ENCODE assay signal across 20 cellular contexts in genomic region chr4:95524184-95524583, GRCh38. TPM values are rescaled to one million over a fixed set of nuclear protein-coding genes. Genes with fewer than 3 reads are reported as not detected.
DNase-seq lines count a peak whose midpoint lies in the region; ATAC-seq and TF ChIP-seq lines count a peak whose summit lies in the region.
"Had no signal": no experiment of that assay in that cellular context is flagged by ENCODE, and none has a peak within 500 bp of the region (broad histone marks: within the 10 kb centered on the region; RNA-seq: fewer than 3 reads in every experiment).

No MANE protein-coding gene starts in this region.

- DNase-seq in DND-41: no peak
- DNase-seq in progenitor cell of endocrine pancreas (ENCODE audit: low spot score, unreplicated experiment): no peak
- no peak for DNase-seq in NCI-H187 (lab: John Stamatoyannopoulos, UW)
- no peak for DNase-seq in activated T-cell treated with anti-CD3 and anti-CD28 coated beads, Interleukin-2, amount 50 U/mL, for 4 hours
- DNase-seq in activated CD8-positive, alpha-beta memory T cell treated with anti-CD3 and anti-CD28 coated beads, Interleukin-2, amount 50 U/mL, for 4 hours: no peak
- DNase-seq: C1 segment of cervical spinal cord; CD8-positive, alpha-beta memory T cell; DMS79 treated with DMSO at 0.1 percent for 48 hours; NCI-H1092 treated with DMSO at 0.1 percent for 48 hours; NCI-H146; NCI-H2081; NCI-H510A; NCI-H748 treated with DMSO at 0.1 percent for 48 hours; PC-3; SIG-M5 had no signal

- H3K27me3 ChIP-seq in DND-41 (ENCODE audit: insufficient read depth, low read length, poor library complexity): no peaks in the 10 kb centered on the region
- no peaks in the 10 kb centered on the region for H3K27me3 ChIP-seq in Loucy (ENCODE audit: insufficient read depth, low read length, poor library complexity, severe bottlenecking)

- H2AFZ ChIP-seq in DND-41 (ENCODE audit: low read depth, low read length): 0 out of 2 replicates have a peak overlapping the region, but pooled peaks have one; percentile 61
- H2AFZ ChIP-seq in Loucy (ENCODE audit: low read length): peak overlapping the region; percentile 58; the same call in 1 of the 2 replicates

- H3K27ac Mint-ChIP-seq in brain: peak overlapping the region in 3 of 5 experiments; percentile 49 to 72 (median 51)
- peak overlapping the region; percentile 53 for H3K27ac Mint-ChIP-seq in progenitor cell of endocrine pancreas
- H3K27ac Mint-ChIP-seq: CD8-positive, alpha-beta memory T cell had no signal

- H3K9me3 ChIP-seq in DND-41 (ENCODE audit: insufficient read depth, low read length, severe bottlenecking) (no peaks in the 10 kb centered on the region), Loucy (ENCODE audit: insufficient read depth, low read depth, low read length) (no peaks in the 10 kb centered on the region)

- H3K27me3 Mint-ChIP-seq in brain: peaks cover 22% of the 10 kb centered on the region
- no peaks in the 10 kb centered on the region for H3K27me3 Mint-ChIP-seq in progenitor cell of endocrine pancreas
- no peaks in the 10 kb centered on the region for H3K27me3 Mint-ChIP-seq in activated T-cell treated with anti-CD3 and anti-CD28 coated beads, Interleukin-2, amount 50 U/mL, for 4 hours (ENCODE audit: low read depth)
- H3K27me3 Mint-ChIP-seq: CD8-positive, alpha-beta memory T cell had no signal

- TF ChIP-seq CTCF in DND-41 (IDR thresholded peaks at IDR 0.05; ENCODE audit: borderline replicate concordance, extremely low read depth, low read length, poor library complexity, severe bottlenecking) (no peak), Loucy (conservative IDR thresholded peaks at IDR 0.05; ENCODE audit: low read length) (no peak), brain (conservative IDR thresholded peaks at IDR 0.05) (no peak), progenitor cell of endocrine pancreas (IDR thresholded peaks at IDR 0.05; ENCODE audit: unreplicated experiment) (no peak)

- H4K20me1 ChIP-seq in DND-41 (ENCODE audit: insufficient read depth, low read length) (no peaks in the 10 kb centered on the region), Loucy (ENCODE audit: insufficient read depth, low read length, poor library complexity, severe bottlenecking) (no peaks in the 10 kb centered on the region)

- no peak overlapping the region for H3K27ac ChIP-seq in DND-41 (ENCODE audit: low read length)
- H3K27ac ChIP-seq: RWPE1 had no signal

- no peaks in the 10 kb centered on the region for H3K79me2 ChIP-seq in DND-41 (ENCODE audit: insufficient read depth, low read length)
- H3K79me2 ChIP-seq in Loucy (ENCODE audit: insufficient read depth, low read length): no peaks in the 10 kb centered on the region

- H3K4me2 ChIP-seq in DND-41 (ENCODE audit: insufficient read depth, low read length) (no peak overlapping the region), Loucy (ENCODE audit: low read depth, low read length, poor library complexity, severe bottlenecking) (no peak overlapping the region)

- H3K36me3 Mint-ChIP-seq in brain (peaks cover 7% of the 10 kb centered on the region), progenitor cell of endocrine pancreas (ENCODE audit: insufficient read depth) (peaks cover 9% of the 10 kb centered on the region)
- H3K36me3 Mint-ChIP-seq in activated T-cell treated with anti-CD3 and anti-CD28 coated beads, Interleukin-2, amount 50 U/mL, for 4 hours (ENCODE audit: insufficient read depth): no peaks in the 10 kb centered on the region
- H3K36me3 Mint-ChIP-seq: CD8-positive, alpha-beta memory T cell had no signal

- peaks cover 0 to 3% (median 0%) of the 10 kb centered on the region in 5 experiments for H3K9me3 Mint-ChIP-seq in brain
- H3K9me3 Mint-ChIP-seq in progenitor cell of endocrine pancreas (ENCODE audit: low read depth): peaks cover 2% of the 10 kb centered on the region
- H3K9me3 Mint-ChIP-seq in activated T-cell treated with anti-CD3 and anti-CD28 coated beads, Interleukin-2, amount 50 U/mL, for 4 hours: no peaks in the 10 kb centered on the region

- H3K4me1 ChIP-seq in DND-41 (ENCODE audit: insufficient read depth, low read length): peaks cover 22% of the 10 kb centered on the region
- H3K4me1 ChIP-seq in Loucy (ENCODE audit: insufficient read depth, low read length, poor library complexity, severe bottlenecking): no peaks in the 10 kb centered on the region

- H3K9ac ChIP-seq in DND-41 (ENCODE audit: low read depth, low read length) (no peak overlapping the region), Loucy (ENCODE audit: low read depth, low read length, poor library complexity, severe bottlenecking) (no peak overlapping the region)

- H3K4me3 Mint-ChIP-seq in brain (peak overlapping the region in 1 of 5 experiments; percentile 34), progenitor cell of endocrine pancreas (ENCODE audit: low read depth) (no peak overlapping the region)
- H3K4me3 Mint-ChIP-seq in activated T-cell treated with anti-CD3 and anti-CD28 coated beads, Interleukin-2, amount 50 U/mL, for 4 hours: no peak overlapping the region
- H3K4me3 Mint-ChIP-seq: CD8-positive, alpha-beta memory T cell had no signal

- H3F3A ChIP-seq in Loucy (ENCODE audit: low read depth): no peaks in the 10 kb centered on the region

- ATAC-seq in DND-41 (ENCODE audit: insufficient read depth, low read depth): no peak
- ATAC-seq in activated T-cell treated with anti-CD3 and anti-CD28 coated beads, Interleukin-2, amount 50 U/mL, for 4 hours: no peak
- ATAC-seq: HCT116, PC-3 had no signal

- no peak overlapping the region for H3K4me3 ChIP-seq in DND-41 (ENCODE audit: low read depth in 1 of 2, low read length in 2 of 2)
- H3K4me3 ChIP-seq in Loucy (ENCODE audit: low read length, poor library complexity, severe bottlenecking): no peak overlapping the region

- H3K4me1 Mint-ChIP-seq in brain (peaks cover 21% of the 10 kb centered on the region), progenitor cell of endocrine pancreas (ENCODE audit: low read depth) (peaks cover 14% of the 10 kb centered on the region)
- H3K4me1 Mint-ChIP-seq in activated T-cell treated with anti-CD3 and anti-CD28 coated beads, Interleukin-2, amount 50 U/mL, for 4 hours (ENCODE audit: low read depth): no peaks in the 10 kb centered on the region
- H3K4me1 Mint-ChIP-seq: CD8-positive, alpha-beta memory T cell had no signal

- H3K36me3 ChIP-seq in DND-41 (ENCODE audit: insufficient read depth, low read length) (no peaks in the 10 kb centered on the region), Loucy (ENCODE audit: insufficient read depth, low read length) (no peaks in the 10 kb centered on the region)

- H3K9me2 ChIP-seq in Loucy (replicated peaks; ENCODE audit: low read depth, low read length): no peaks in the 10 kb centered on the region

RNA-seq across cellular contexts. Expression of gene UNC5C, which starts 24.6 kb away (rescaled TPM):
- polyA plus RNA-seq in brain (ENCODE audit: insufficient read depth, low read depth, low replicate concordance): 3.7 TPM
- total RNA-seq in progenitor cell of endocrine pancreas: 40.7 and 43.8 TPM in 2 replicates
- total RNA-seq in activated T-cell treated with anti-CD3 and anti-CD28 coated beads, Interleukin-2, amount 50 U/mL, for 4 hours: under 1 TPM in 1 of 3 donors, not detected in 2; 0.08 TPM
- total RNA-seq: CD8-positive, alpha-beta memory T cell; G401; PC-3 had no signal
- polyA plus RNA-seq: CD8-positive, alpha-beta memory T cell had no signal

Comparison
In these comparisons a context has a peak if more than half of its experiments do, and no peak if none do; other contexts are left out.
1. RNA of gene UNC5C, which starts 24.6 kb away (total RNA-seq): 40.7 to 43.8 TPM in progenitor cell of endocrine pancreas; 0.08 TPM in activated T-cell treated with anti-CD3 and anti-CD28 coated beads, Interleukin-2, amount 50 U/mL, for 4 hours; every median in the first group is over 10 times any median in the second.